1 cellular context compared by ENCODE assay signal in genomic region chr7:75639071-75639892, GRCh38.
TF ChIP-seq lines count a peak whose summit lies in the region.

No MANE protein-coding gene starts in this region.

TF ChIP-seq in H1, 55 proteins besides CTCF, POLR2A, EP300 and RAD21 (continued from another document):
- TF ChIP-seq PHF8 (conservative IDR thresholded peaks at IDR 0.05; ENCODE audit: low read depth, low read length) (peak; percentile 58), BACH1 (IDR thresholded peaks at IDR 0.05; ENCODE audit: low read length) (peak; percentile 63; the same call in 1 of the 2 replicates), E2F6 (IDR thresholded peaks at IDR 0.05) (peak; percentile 40; the same call in 1 of the 2 replicates), FOSL1 (IDR thresholded peaks at IDR 0.05; ENCODE audit: insufficient read depth, low read depth, low read length) (no peak), TBP (IDR thresholded peaks at IDR 0.05; ENCODE audit: low read depth, low read length) (peak; percentile 58; the same call in 1 of the 2 replicates), MAFK (IDR thresholded peaks at IDR 0.05; ENCODE audit: low read depth, low read length) (no peak), HDAC2 (IDR thresholded peaks at IDR 0.05; ENCODE audit: borderline replicate concordance in 1 of 2, low read depth in 2 of 2, low read length in 2 of 2) (peak; percentile 45 to 78; a peak in 1 of 4 replicates), SIN3A (conservative IDR thresholded peaks at IDR 0.05 in 1 of 2, IDR thresholded peaks at IDR 0.05 in 1 of 2; ENCODE audit: low read depth in 1 of 2, low read length in 2 of 2) (peak in 1 of 2 experiments; percentile 48; a peak in 1 of 4 replicates), CHD7 (IDR thresholded peaks at IDR 0.05; ENCODE audit: insufficient replicate concordance, low read length) (no peak), NRF1 (IDR thresholded peaks at IDR 0.05; ENCODE audit: low read depth, low read length) (no peak), USF2 (IDR thresholded peaks at IDR 0.05; ENCODE audit: low read length) (no peak), SP4 (IDR thresholded peaks at IDR 0.05; ENCODE audit: low read length) (no peak; the same call in 1 of the 2 replicates), YY1 (IDR thresholded peaks at IDR 0.05; ENCODE audit: low read depth, low read length) (no peak), GTF2F1 (IDR thresholded peaks at IDR 0.05; ENCODE audit: borderline replicate concordance, low read depth, low read length) (0 out of 2 replicates have a peak, but pooled peaks have one; percentile 57), ATF2 (IDR thresholded peaks at IDR 0.05; ENCODE audit: low read length) (peak; percentile 42; the same call in 1 of the 2 replicates), SAP30 (IDR thresholded peaks at IDR 0.05; ENCODE audit: insufficient read depth, insufficient replicate concordance, low read length) (no peak), TAF1 (IDR thresholded peaks at IDR 0.05; ENCODE audit: low read depth, low read length) (peak; percentile 68), EZH2 (IDR thresholded peaks at IDR 0.05; ENCODE audit: low read depth, low read length, severe bottlenecking) (no peak), JUN (IDR thresholded peaks at IDR 0.05; ENCODE audit: low read depth, low read length) (no peak), KDM1A (IDR thresholded peaks at IDR 0.05; ENCODE audit: borderline replicate concordance, low read length) (peak; percentile 36; the same call in 1 of the 2 replicates), CTBP2 (IDR thresholded peaks at IDR 0.05; ENCODE audit: borderline replicate concordance, insufficient read depth, insufficient read length, low read length) (peak; percentile 44), KDM5A (IDR thresholded peaks at IDR 0.05; ENCODE audit: low read length) (no peak), EGR1 (IDR thresholded peaks at IDR 0.05; ENCODE audit: borderline replicate concordance, low read depth, low read length) (no peak), RXRA (IDR thresholded peaks at IDR 0.05; ENCODE audit: insufficient read depth, low read depth, low read length) (no peak), SIX5 (IDR thresholded peaks at IDR 0.05; ENCODE audit: low read depth, low read length) (no peak), TCF12 (IDR thresholded peaks at IDR 0.05; ENCODE audit: low read depth, low read length) (peak; percentile 77; the same call in 1 of the 2 replicates), JUND (IDR thresholded peaks at IDR 0.05; ENCODE audit: low read length) (0 out of 2 replicates have a peak, but pooled peaks have one; percentile 8), POLR2AphosphoS5 (IDR thresholded peaks at IDR 0.05; ENCODE audit: low read depth, low read length) (peak; percentile 70), CHD2 (IDR thresholded peaks at IDR 0.05; ENCODE audit: low read length) (0 out of 2 replicates have a peak, but pooled peaks have one; percentile 25), SRF (IDR thresholded peaks at IDR 0.05; ENCODE audit: low read depth, low read length) (no peak), ZNF274 (IDR thresholded peaks at IDR 0.05; ENCODE audit: borderline replicate concordance, extremely low read depth, low read length) (no peak), CREB1 (IDR thresholded peaks at IDR 0.05) (peak; percentile 56; the same call in 1 of the 2 replicates), ASH2L (IDR thresholded peaks at IDR 0.05; ENCODE audit: low read length) (peak; percentile 50), CBX5 (IDR thresholded peaks at IDR 0.05; ENCODE audit: low read depth, low read length) (no peak), RBBP5 (IDR thresholded peaks at IDR 0.05; ENCODE audit: borderline replicate concordance, low read depth, low read length) (peak; percentile 65), RNF2 (IDR thresholded peaks at IDR 0.05; ENCODE audit: borderline replicate concordance, low read depth, low read length, missing control alignments, poor library complexity, severe bottlenecking) (no peak), SIRT6 (IDR thresholded peaks at IDR 0.05; ENCODE audit: low read length) (no peak), NANOG (IDR thresholded peaks at IDR 0.05; ENCODE audit: insufficient read depth, low read depth, low read length, poor library complexity, severe bottlenecking) (no peak)
